Comparison of ENCODE assay signal across 24 cellular contexts in genomic region chr2:134202361-134202760, GRCh38. TPM values are rescaled to one million over a fixed set of nuclear protein-coding genes. Genes with fewer than 3 reads are reported as not detected.
DNase-seq lines count a peak whose midpoint lies in the region; ATAC-seq, FAIRE-seq and TF ChIP-seq lines count a peak whose summit lies in the region.
"Had no signal": no experiment of that assay in that cellular context is flagged by ENCODE, and none has a peak within 500 bp of the region (broad histone marks: within the 10 kb centered on the region; RNA-seq: fewer than 3 reads in every experiment).

No MANE protein-coding gene starts in this region.

- no peaks in the 10 kb centered on the region for H3K9me3 Mint-ChIP-seq in activated naive CD8-positive, alpha-beta T cell treated with anti-CD3 and anti-CD28 coated beads for 36 hours

- H2AFZ ChIP-seq in keratinocyte (ENCODE audit: control insufficient read depth, low read length), result no peak overlapping the region

- no peak for TF ChIP-seq CTCF in keratinocyte (optimal IDR thresholded peaks at IDR 0.05 in 1 of 3, IDR thresholded peaks at IDR 0.05 in 1 of 3, conservative IDR thresholded peaks at IDR 0.05 in 1 of 3; ENCODE audit: extremely low read depth in 1 of 3, insufficient read depth in 2 of 3, low read length in 3 of 3)

- DNase-seq in AG20443 (ENCODE audit: low spot score) (peak; percentile 18), ELF-1 (ENCODE audit: low read depth, low spot score) (peak; percentile 77), T-helper 17 cell (no peak), keratinocyte (ENCODE audit: low read depth, low spot score) (no peak), RPMI8226 (no peak), posterior cingulate gyrus (no peak)
- DNase-seq in activated naive CD8-positive, alpha-beta T cell treated with anti-CD3 and anti-CD28 coated beads for 36 hours, result no peak
- no peak for DNase-seq in stimulated activated naive CD8-positive, alpha-beta T cell treated with anti-CD3 and anti-CD28 coated beads, Interleukin-15, Interleukin-2, amounts not matched to agents 100 U/mL and 50 U/mL, for 24 hours
- DNase-seq: activated CD4-positive, alpha-beta T cell treated with anti-CD3 and anti-CD28 coated beads for 4 hours; activated naive CD4-positive, alpha-beta T cell treated with Interleukin-2 at 50 U/mL for 16 hours; gastrocnemius medialis; HCEC 1CT; left lung; NCI-H1436; NCI-H524 treated with DMSO at 0.1 percent for 48 hours; PC-3; sigmoid colon; stimulated activated CD4-positive, alpha-beta T cell treated with anti-CD3 and anti-CD28 coated beads, Interleukin-2, amount 100 ng/mL, for 24 hours; T-helper 9 cell had no signal

- dilution Hi-C loops in keratinocyte (cut with MboI; ENCODE audit: extremely low pct_ligation_motif_present, low sequenced_read_pairs), result no loop called here

- H3K27ac ChIP-seq in keratinocyte (ENCODE audit: control insufficient read depth, insufficient read depth, low read length), result no peak overlapping the region
- H3K27ac ChIP-seq: gastrocnemius medialis, left lung, sigmoid colon, SJSA1, vagina had no signal

- H4K20me1 ChIP-seq in keratinocyte (ENCODE audit: control insufficient read depth, extremely low read depth, insufficient read depth, low read length), result no peaks in the 10 kb centered on the region

- no peaks in the 10 kb centered on the region for H3K27me3 Mint-ChIP-seq in T-helper 17 cell
- H3K27me3 Mint-ChIP-seq in activated naive CD8-positive, alpha-beta T cell treated with anti-CD3 and anti-CD28 coated beads for 36 hours, result no peaks in the 10 kb centered on the region

- H3K27ac Mint-ChIP-seq in T-helper 17 cell, result no peak overlapping the region
- no peak overlapping the region for H3K27ac Mint-ChIP-seq in activated naive CD8-positive, alpha-beta T cell treated with anti-CD3 and anti-CD28 coated beads for 36 hours

- peak overlapping the region; percentile 17 for H3K4me2 ChIP-seq in keratinocyte (ENCODE audit: control insufficient read depth, extremely low read depth, insufficient read depth, low read depth, low read length)

- no peaks in the 10 kb centered on the region for H3K36me3 ChIP-seq in keratinocyte (ENCODE audit: control insufficient read depth in 2 of 2, extremely low read depth in 1 of 2, insufficient read depth in 2 of 2, low read length in 2 of 2)
- H3K36me3 ChIP-seq: gastrocnemius medialis, left lung, sigmoid colon, SJSA1, vagina had no signal

- peaks cover 46% of the 10 kb centered on the region for H3K4me1 Mint-ChIP-seq in T-helper 17 cell
- H3K4me1 Mint-ChIP-seq in activated naive CD8-positive, alpha-beta T cell treated with anti-CD3 and anti-CD28 coated beads for 36 hours, result peaks cover 32% of the 10 kb centered on the region

- H3K79me2 ChIP-seq in keratinocyte (ENCODE audit: control insufficient read depth, insufficient read depth, low read length), result peaks cover 20% of the 10 kb centered on the region

- ATAC-seq in T-helper 17 cell, result no peak
- ATAC-seq in stimulated activated naive CD8-positive, alpha-beta T cell treated with anti-CD3 and anti-CD28 coated beads, Interleukin-15, Interleukin-2, amounts not matched to agents 100 U/mL and 50 U/mL, for 24 hours, result no peak
- ATAC-seq: gastrocnemius medialis, left lung, PC-3 had no signal

- H3K4me3 ChIP-seq in keratinocyte (ENCODE audit: control insufficient read depth in 2 of 3, extremely low read depth in 1 of 3, insufficient read depth in 2 of 3, low read depth in 1 of 3, low read length in 3 of 3), result no peak overlapping the region
- H3K4me3 ChIP-seq: gastrocnemius medialis, left lung, sigmoid colon, SJSA1, vagina had no signal

- no peaks in the 10 kb centered on the region for H3K36me3 Mint-ChIP-seq in T-helper 17 cell (ENCODE audit: low read depth)
- peaks cover 4% of the 10 kb centered on the region for H3K36me3 Mint-ChIP-seq in activated naive CD8-positive, alpha-beta T cell treated with anti-CD3 and anti-CD28 coated beads for 36 hours

- H3K9me3 ChIP-seq in T-helper 17 cell (ENCODE audit: control insufficient read depth, low read length, poor library complexity, severe bottlenecking) (no peaks in the 10 kb centered on the region), keratinocyte (ENCODE audit: control insufficient read depth, low read depth, low read length) (no peaks in the 10 kb centered on the region)
- H3K9me3 ChIP-seq: gastrocnemius medialis, left lung, sigmoid colon, SJSA1, vagina had no signal

- H3K9me1 ChIP-seq in keratinocyte (ENCODE audit: control insufficient read depth, extremely low read depth, insufficient read depth, low read length), result no peaks in the 10 kb centered on the region

- H3K9ac ChIP-seq in keratinocyte (ENCODE audit: control insufficient read depth, extremely low read depth, insufficient read depth, low read length), result no peak overlapping the region

- H3K4me3 Mint-ChIP-seq in T-helper 17 cell, result peak overlapping the region; percentile 45
- H3K4me3 Mint-ChIP-seq in activated naive CD8-positive, alpha-beta T cell treated with anti-CD3 and anti-CD28 coated beads for 36 hours, result no peak overlapping the region

- H3K4me1 ChIP-seq in keratinocyte (ENCODE audit: control insufficient read depth, extremely low read depth, insufficient read depth, low read length), result peaks cover 7% of the 10 kb centered on the region
- H3K4me1 ChIP-seq: SJSA1 had no signal

- intact Hi-C loops in posterior cingulate gyrus (cut with DNase I), result no loop called here

- no peak for FAIRE-seq in keratinocyte (lab: Jason Lieb, UNC)
- FAIRE-seq: astrocyte, D721Med, endometrium had no signal

- no peaks in the 10 kb centered on the region for H3K27me3 ChIP-seq in keratinocyte (ENCODE audit: control insufficient read depth, extremely low read depth, insufficient read depth, low read length)
- H3K27me3 ChIP-seq: gastrocnemius medialis, left lung, sigmoid colon, SJSA1, vagina had no signal

RNA-seq across cellular contexts. Expression of gene MGAT5, which starts 51.5 kb away (rescaled TPM):
- total RNA-seq in T-helper 17 cell, result 100 to 1,000 TPM; 120 to 127 TPM
- polyA plus RNA-seq in keratinocyte, result 20.9 to 33.8 TPM (median 23.0 TPM) in 3 replicates
- polyA plus RNA-seq in keratinocyte (2011; ENCODE audit: low read depth), result 4.7 TPM
- 13.0 and 15.4 TPM in 2 replicates for polyA plus RNA-seq in keratinocyte (2011; cell fraction: cytosol; rRNA removed)
- 49.0 and 50.4 TPM in 2 replicates for polyA plus RNA-seq in keratinocyte (2011; cell fraction: nucleus; rRNA removed)
- 13.8 and 30.0 TPM in 2 replicates for polyA plus RNA-seq in keratinocyte (2012; ENCODE audit: low replicate concordance)
- 55.7 to 85.2 TPM (median 82.7 TPM) in 3 replicates for polyA minus RNA-seq in keratinocyte
- polyA minus RNA-seq in keratinocyte (2011; cell fraction: cytosol; rRNA and poly(A)+ RNA removed), result 35.9 TPM
- polyA minus RNA-seq in keratinocyte (2011; cell fraction: nucleus; rRNA and poly(A)+ RNA removed), result 96.5 and 159 TPM in 2 replicates
- 10 to 100 TPM; 34.0 to 34.5 TPM for total RNA-seq in activated naive CD8-positive, alpha-beta T cell treated with anti-CD3 and anti-CD28 coated beads for 36 hours

Comparison
In these comparisons a context has a peak if more than half of its experiments do, and no peak if none do; other contexts are left out.
1. DNase-seq: peak in AG20443 (single experiment) and ELF-1 (single experiment); none in T-helper 17 cell (0 of 3), keratinocyte (single experiment), RPMI8226 (single experiment), activated naive CD8-positive, alpha-beta T cell treated with anti-CD3 and anti-CD28 coated beads for 36 hours (single experiment), posterior cingulate gyrus (0 of 10) and stimulated activated naive CD8-positive, alpha-beta T cell treated with anti-CD3 and anti-CD28 coated beads, Interleukin-15, Interleukin-2, amounts not matched to agents 100 U/mL and 50 U/mL, for 24 hours (single experiment).